ENCODE assay signal across 8 cellular contexts in genomic region chr2:11752906-11753305, GRCh38. TPM values are rescaled to one million over a fixed set of nuclear protein-coding genes. Genes with fewer than 3 reads are reported as not detected.
DNase-seq lines count a peak whose midpoint lies in the region; ATAC-seq and TF ChIP-seq lines count a peak whose summit lies in the region.

No MANE protein-coding gene starts in this region.

- H3K27ac Mint-ChIP-seq in CD14-positive monocyte = peak overlapping the region; percentile 13 to 91 (median 75)
- H3K27ac Mint-ChIP-seq in activated T-helper 1 cell treated with anti-CD3 and anti-CD28 coated beads, Interleukin-12 subunit alpha, Interleukin-12 subunit beta, Interleukin-2, Interleukin-4 antibody, amounts not matched to agents 30 ng/mL and 10 ng/mL and 1 ng/mL, durations not matched to agents 14 hours and 24 hours and 36 hours = peak overlapping the region; percentile 82

- no peaks in the 10 kb centered on the region for H3K36me3 ChIP-seq in mucosa of descending colon (ENCODE audit: low read depth)

- H3K4me1 ChIP-seq in mucosa of descending colon (ENCODE audit: low read depth) = peaks cover 24% of the 10 kb centered on the region

- no peaks in the 10 kb centered on the region for H3K9me3 ChIP-seq in mucosa of descending colon

- intact Hi-C loops in CD14-positive monocyte (cut with micrococcal nuclease) = no loop called here
- intact Hi-C loops in activated T-helper 1 cell treated with anti-CD3 and anti-CD28 coated beads, Interleukin-12 subunit alpha, Interleukin-12 subunit beta, Interleukin-2, Interleukin-4 antibody, amounts not matched to agents 30 ng/mL and 10 ng/mL and 1 ng/mL, durations not matched to agents 14 hours and 24 hours and 36 hours (cut with micrococcal nuclease) = loop anchor here (5.0 to 10.0 kb wide), 5 partner anchors 408 to 1448 kb away; partner anchors contain the start of genes HPCAL1, PDIA6 and ROCK2
- intact Hi-C loops in mucosa of descending colon (cut with DNase I, micrococcal nuclease) = no loop called here

- no peak overlapping the region for H3K4me3 ChIP-seq in mucosa of descending colon

- DNase-seq in CD14-positive monocyte (ENCODE audit: low spot score) (no peak), GF-D8 (lab: John Stamatoyannopoulos, UW) (peak; percentile 44), mucosa of descending colon (peak in 1 of 3 donors; percentile 45), NCI-H774 (lab: John Stamatoyannopoulos, UW) (no peak)
- DNase-seq in activated T-helper 1 cell treated with anti-CD3 and anti-CD28 coated beads, Interleukin-12 subunit alpha, Interleukin-12 subunit beta, Interleukin-2, Interleukin-4 antibody, amounts not matched to agents 30 ng/mL and 10 ng/mL and 1 ng/mL, durations not matched to agents 14 hours and 24 hours and 36 hours (ENCODE audit: low spot score) = no peak
- DNase-seq in stimulated activated CD4-positive, alpha-beta T cell treated with anti-CD3 and anti-CD28 coated beads, Interleukin-4, amount 100 ng/mL, for 24 hours = no peak
- DNase-seq in stimulated activated CD4-positive, alpha-beta T cell treated with anti-CD3 and anti-CD28 coated beads, Interleukin-2, amount 100 ng/mL, for 48 hours = no peak

- H3K36me3 Mint-ChIP-seq in CD14-positive monocyte = peaks cover 11% of the 10 kb centered on the region in 2 donors
- peaks cover 17% of the 10 kb centered on the region for H3K36me3 Mint-ChIP-seq in activated T-helper 1 cell treated with anti-CD3 and anti-CD28 coated beads, Interleukin-12 subunit alpha, Interleukin-12 subunit beta, Interleukin-2, Interleukin-4 antibody, amounts not matched to agents 30 ng/mL and 10 ng/mL and 1 ng/mL, durations not matched to agents 14 hours and 24 hours and 36 hours (ENCODE audit: low read depth)

- peak; percentile 16 for ATAC-seq in mucosa of descending colon
- ATAC-seq in HG03520 (IDR thresholded peaks at IDR 0.05; ENCODE audit: unreplicated experiment) = no peak

- peaks cover 57% of the 10 kb centered on the region for H3K4me1 Mint-ChIP-seq in CD14-positive monocyte
- H3K4me1 Mint-ChIP-seq in activated T-helper 1 cell treated with anti-CD3 and anti-CD28 coated beads, Interleukin-12 subunit alpha, Interleukin-12 subunit beta, Interleukin-2, Interleukin-4 antibody, amounts not matched to agents 30 ng/mL and 10 ng/mL and 1 ng/mL, durations not matched to agents 14 hours and 24 hours and 36 hours (ENCODE audit: low read depth) = peaks cover 85% of the 10 kb centered on the region

- peak overlapping the region; percentile 71 to 90 for H3K4me3 Mint-ChIP-seq in CD14-positive monocyte
- peak overlapping the region; percentile 69 for H3K4me3 Mint-ChIP-seq in activated T-helper 1 cell treated with anti-CD3 and anti-CD28 coated beads, Interleukin-12 subunit alpha, Interleukin-12 subunit beta, Interleukin-2, Interleukin-4 antibody, amounts not matched to agents 30 ng/mL and 10 ng/mL and 1 ng/mL, durations not matched to agents 14 hours and 24 hours and 36 hours

- peaks cover 3 to 11% (median 11%) of the 10 kb centered on the region in 3 donors for H3K27me3 Mint-ChIP-seq in CD14-positive monocyte (ENCODE audit: low read depth in 3 of 3)
- no peaks in the 10 kb centered on the region for H3K27me3 Mint-ChIP-seq in activated T-helper 1 cell treated with anti-CD3 and anti-CD28 coated beads, Interleukin-12 subunit alpha, Interleukin-12 subunit beta, Interleukin-2, Interleukin-4 antibody, amounts not matched to agents 30 ng/mL and 10 ng/mL and 1 ng/mL, durations not matched to agents 14 hours and 24 hours and 36 hours (ENCODE audit: insufficient read depth)

- no peak for TF ChIP-seq CTCF in CD14-positive monocyte (IDR thresholded peaks at IDR 0.05)
- TF ChIP-seq CTCF in mucosa of descending colon (IDR thresholded peaks at IDR 0.05) = no peak

- no peaks in the 10 kb centered on the region for H3K9me3 Mint-ChIP-seq in CD14-positive monocyte
- H3K9me3 Mint-ChIP-seq in activated T-helper 1 cell treated with anti-CD3 and anti-CD28 coated beads, Interleukin-12 subunit alpha, Interleukin-12 subunit beta, Interleukin-2, Interleukin-4 antibody, amounts not matched to agents 30 ng/mL and 10 ng/mL and 1 ng/mL, durations not matched to agents 14 hours and 24 hours and 36 hours = no peaks in the 10 kb centered on the region

RNA-seq across cellular contexts. Expression of gene LPIN1, which starts 6.5 kb away (rescaled TPM):
- 1 to 10 TPM; 1.8 to 2.7 TPM for polyA plus RNA-seq in CD14-positive monocyte
- 46.0 and 49.5 TPM in 2 replicates for total RNA-seq in activated T-helper 1 cell treated with anti-CD3 and anti-CD28 coated beads, Interleukin-12 subunit alpha, Interleukin-12 subunit beta, Interleukin-2, Interleukin-4 antibody, amounts not matched to agents 30 ng/mL and 10 ng/mL and 1 ng/mL, durations not matched to agents 14 hours and 24 hours and 36 hours
- 10 to 100 TPM; 29.7 to 38.4 (median 30.4) TPM for total RNA-seq in mucosa of descending colon
